31 cellular contexts compared by ENCODE assay signal in the genomic region with DNA sequence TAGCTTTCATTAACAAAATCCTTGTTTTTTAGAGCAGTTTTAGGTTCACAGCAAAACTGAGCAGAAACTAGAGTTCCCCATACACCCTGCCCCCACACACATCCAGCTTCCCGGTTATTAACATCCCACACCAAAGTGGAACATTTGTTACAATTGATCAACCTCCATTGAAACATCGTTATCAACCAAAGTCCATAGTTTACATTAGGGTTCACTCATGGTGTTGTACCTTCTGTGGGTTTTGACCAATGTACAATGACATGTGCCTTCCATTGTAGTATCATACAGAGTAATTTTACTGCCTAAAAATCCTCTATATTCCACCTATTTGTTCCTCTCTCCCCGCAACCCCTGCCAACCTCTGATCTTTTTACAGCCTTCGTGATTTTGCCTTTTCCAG. TPM values are rescaled to one million over a fixed set of nuclear protein-coding genes. Genes with fewer than 3 reads are reported as not detected.
A peak's percentile ranks its signal among the peaks of the same experiment; 100 is the strongest.
DNase-seq lines count a peak whose midpoint lies in the region; ATAC-seq, FAIRE-seq and TF ChIP-seq lines count a peak whose summit lies in the region.
"Had no signal": no experiment of that assay in that cellular context is flagged by ENCODE, and none has a peak within 500 bp of the region (broad histone marks: within the 10 kb centered on the region; RNA-seq: fewer than 3 reads in every experiment).

No MANE protein-coding gene starts in this region.

- H3K4me1 ChIP-seq in liver (ENCODE audit: control insufficient read depth in 4 of 4, insufficient read depth in 4 of 4, low read length in 3 of 4) = peaks cover 0 to 19% (median 16%) of the 10 kb centered on the region in 4 donors
- peaks cover 18% of the 10 kb centered on the region; the same call in 1 of the 2 replicates for H3K4me1 ChIP-seq in HepG2 (ENCODE audit: insufficient read depth, low read length)
- H3K4me1 ChIP-seq in small intestine (ENCODE audit: control insufficient read depth in 2 of 2, insufficient read depth in 1 of 2, low read depth in 1 of 2, low read length in 1 of 2) = peaks cover 0 to 2% of the 10 kb centered on the region in 2 donors
- H3K4me1 ChIP-seq: BE2C had no signal

- BruUV-seq in HepG2 (replicated peaks; lab: Mats Ljungman, UMichigan) = no TSS peak

- no peaks in the 10 kb centered on the region for H3K9me3 ChIP-seq in liver (ENCODE audit: control insufficient read depth in 4 of 4, low read length in 3 of 4)
- H3K9me3 ChIP-seq in HepG2 (ENCODE audit: low read length) = no peaks in the 10 kb centered on the region
- no peaks in the 10 kb centered on the region for H3K9me3 ChIP-seq in small intestine (ENCODE audit: control insufficient read depth, low read depth)
- H3K9me3 ChIP-seq: A549; BE2C; BLaER1; BLaER1 treated with 17β-estradiol and CSF1 and Interleukin-3, amounts not matched to agents 10 nM and 100 nM; Caco-2 had no signal

- no peak for DNase-seq in HepG2 (ENCODE audit: low spot score)
- peak; percentile 54 for DNase-seq in small intestine
- DNase-seq: 8988T; ACHN; AML-193; BE2C; C1 segment of cervical spinal cord; Caco-2; Calu3; CD4-positive, alpha-beta memory T cell; CD4-positive, alpha-beta T cell; CD4-positive, CD25-positive, alpha-beta regulatory T cell; CD8-positive, alpha-beta memory T cell; CD8-positive, alpha-beta T cell; COR-L47; DMS 273 treated with DMSO at 0.1 percent for 48 hours; DMS153; DMS53; DMS79; DMS79 treated with DMSO at 0.1 percent for 48 hours; DND-41; EL had no signal

- TF ChIP-seq CTCF in liver (IDR thresholded peaks at IDR 0.05; ENCODE audit: low read depth, low read length, missing input control) (no peak), HepG2 (CRISPR knock-in tag; IDR thresholded peaks at IDR 0.05) (no peak)

- in situ Hi-C loops in HepG2 (cut with HindIII; ENCODE audit: extremely low pct_ligation_motif_present, low pct_unique_long_range_greater_than_20kb) = no loop called here

- no peak for ATAC-seq in HepG2
- no peak for ATAC-seq in esophagus mucosa
- ATAC-seq: A549; CD8-positive, alpha-beta T cell had no signal

- TF ChIP-seq POLR2A in HepG2 (IDR thresholded peaks at IDR 0.05; ENCODE audit: insufficient read depth in 1 of 2, low read depth in 2 of 2, low read length in 2 of 2) = no peak

- 69% methylated on average over 4 of the region's 4 CpGs for WGBS in liver
- WGBS in HepG2 (ENCODE audit: low lambda C conversion rate) = 77% methylated on average over 4 of the region's 4 CpGs
- 51 to 71% (median 60%) methylated on average over 4 of the region's 4 CpGs for WGBS in small intestine, 3 donors

- FAIRE-seq in HepG2 (lab: Jason Lieb, UNC) = no peak
- FAIRE-seq in small intestine (lab: Jason Lieb, UNC) = no peak
- FAIRE-seq: A204.1, D721Med had no signal

- H3K36me3 ChIP-seq in liver (ENCODE audit: control insufficient read depth in 4 of 4, insufficient read depth in 3 of 4, low read depth in 1 of 4, low read length in 3 of 4) = no peaks in the 10 kb centered on the region
- H3K36me3 ChIP-seq in HepG2 (replicated peaks in 1 of 2; ENCODE audit: control insufficient read depth in 1 of 2, insufficient read depth in 2 of 2, low read length in 2 of 2) = no peaks in the 10 kb centered on the region
- H3K36me3 ChIP-seq in small intestine (ENCODE audit: control insufficient read depth in 2 of 2, insufficient read depth in 2 of 2, low read length in 2 of 2) = no peaks in the 10 kb centered on the region
- H3K36me3 ChIP-seq: BE2C; BLaER1; BLaER1 treated with 17β-estradiol and CSF1 and Interleukin-3, amounts not matched to agents 10 nM and 100 nM had no signal

- POLR2A ChIA-PET in HepG2 (lab: Yijun Ruan, JAX) = no interaction called here

- H3K27me3 ChIP-seq in liver (ENCODE audit: control insufficient read depth in 4 of 4, insufficient read depth in 4 of 4, low read length in 3 of 4) = no peaks in the 10 kb centered on the region
- H3K27me3 ChIP-seq in HepG2 (ENCODE audit: control insufficient read depth in 1 of 2, insufficient read depth in 2 of 2, low read length in 2 of 2) = no peaks in the 10 kb centered on the region; a peak in 1 of 5 replicates
- no peaks in the 10 kb centered on the region for H3K27me3 ChIP-seq in small intestine (ENCODE audit: control insufficient read depth in 2 of 2, insufficient read depth in 2 of 2, low read length in 2 of 2)
- H3K27me3 ChIP-seq: BE2C, BLaER1 had no signal

- H3K9ac ChIP-seq in liver (ENCODE audit: low read depth in 1 of 2, low read length in 2 of 2) (no peak overlapping the region), HepG2 (ENCODE audit: insufficient read depth, low read depth, low read length) (no peak overlapping the region)
- H3K9ac ChIP-seq: BLaER1; BLaER1 treated with 17β-estradiol and CSF1 and Interleukin-3, amounts not matched to agents 10 nM and 100 nM had no signal

- intact Hi-C loops in HepG2 (cut with micrococcal nuclease; ENCODE audit: unreplicated experiment) = no loop called here

- H4K20me1 ChIP-seq in HepG2 (ENCODE audit: insufficient read depth, low read length) = no peaks in the 10 kb centered on the region
- H4K20me1 ChIP-seq: BLaER1 had no signal

- H3K79me2 ChIP-seq in HepG2 (ENCODE audit: insufficient read depth, low read length) = no peaks in the 10 kb centered on the region

- no peak overlapping the region for H3K4me3 ChIP-seq in liver (ENCODE audit: low read depth in 1 of 3, low read length in 3 of 3)
- H3K4me3 ChIP-seq in HepG2 (replicated peaks in 1 of 3; ENCODE audit: insufficient read depth in 1 of 3, low read depth in 2 of 3, low read length in 3 of 3) = no peak overlapping the region
- H3K4me3 ChIP-seq in small intestine (ENCODE audit: low read depth in 1 of 2, low read length in 2 of 2) = no peak overlapping the region
- H3K4me3 ChIP-seq: A549; BLaER1; BLaER1 treated with 17β-estradiol and CSF1 and Interleukin-3, amounts not matched to agents 10 nM and 100 nM had no signal

- H3K4me2 ChIP-seq in HepG2 (ENCODE audit: low read depth, low read length) = no peak overlapping the region
- H3K4me2 ChIP-seq: A549; BLaER1; BLaER1 treated with 17β-estradiol and CSF1 and Interleukin-3, amounts not matched to agents 10 nM and 100 nM had no signal

- no peak for TF ChIP-seq RAD21 in liver (IDR thresholded peaks at IDR 0.05)
- no peak for TF ChIP-seq RAD21 in HepG2 (CRISPR knock-in tag; IDR thresholded peaks at IDR 0.05)

- TF ChIP-seq EP300 in HepG2 (IDR thresholded peaks at IDR 0.05; ENCODE audit: low read depth in 2 of 2, low read length in 2 of 2) (no peak), HepG2 (CRISPR knock-in tag; IDR thresholded peaks at IDR 0.05; ENCODE audit: borderline replicate concordance) (no peak)

- H2AFZ ChIP-seq in HepG2 (ENCODE audit: low read length) = no peak overlapping the region

- H3K27ac ChIP-seq in liver (ENCODE audit: low read depth in 1 of 2, low read length in 2 of 2) (no peak overlapping the region), HepG2 (ENCODE audit: extremely low read length, insufficient read depth, low read length) (no peak overlapping the region), small intestine (ENCODE audit: low read depth in 1 of 2, low read length in 1 of 2) (no peak overlapping the region)
- H3K27ac ChIP-seq: 22Rv1; A549; BLaER1; BLaER1 treated with 17β-estradiol and CSF1 and Interleukin-3, amounts not matched to agents 10 nM and 100 nM; C4-2B had no signal

- CTCF ChIA-PET in HepG2 (lab: Yijun Ruan, JAX; ENCODE audit: low intra/inter-chr PET ratio, low total read pairs) = no interaction called here

TF ChIP-seq in liver, 16 proteins besides CTCF, POLR2A, EP300 and RAD21 (continues in another document):
- TF ChIP-seq RXRA (IDR thresholded peaks at IDR 0.05) = peak in 1 of 2 donors; percentile 26
- TF ChIP-seq, protein P1, sequence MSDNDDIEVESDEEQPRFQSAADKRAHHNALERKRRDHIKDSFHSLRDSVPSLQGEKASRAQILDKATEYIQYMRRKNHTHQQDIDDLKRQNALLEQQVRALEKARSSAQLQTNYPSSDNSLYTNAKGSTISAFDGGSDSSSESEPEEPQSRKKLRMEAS (IDR thresholded peaks at IDR 0.05) = no peak
- TF ChIP-seq HNF4A (conservative IDR thresholded peaks at IDR 0.05) = peak in 1 of 2 donors; percentile 50
- TF ChIP-seq SP1 (IDR thresholded peaks at IDR 0.05) = peak; percentile 16
- no peak for TF ChIP-seq FOXA2 (IDR thresholded peaks at IDR 0.05)

TF ChIP-seq in HepG2, 621 proteins besides CTCF, POLR2A, EP300 and RAD21 (continues in another document):
- TF ChIP-seq ZNF337 (CRISPR knock-in tag; IDR thresholded peaks at IDR 0.05; ENCODE audit: borderline replicate concordance, low read depth) (no peak), ZNF17 (CRISPR knock-in tag; IDR thresholded peaks at IDR 0.05) (no peak)

RNA-seq across cellular contexts. Expression of a gene that starts 28.5 kb away (rescaled TPM):
- total RNA-seq in liver (1 to 10 TPM; 3.7 to 6.9 TPM), HepG2 (2016; rRNA removed; fragmentation: Illumina TruSeq; extraction: Trizol) (4.1 and 4.7 TPM in 2 replicates), esophagus mucosa (5.7 TPM)
- polyA plus RNA-seq in liver (1 to 10 TPM in 1 of 2 donors, under 1 TPM in 1; 0.64 to 1.9 TPM), HepG2 (2011; rRNA removed) (3.3 and 3.4 TPM in 2 replicates), small intestine (1 to 10 TPM in 2 of 3 donors, under 1 TPM in 1; 0.45 to 4.8 (median 1.6) TPM)
- total RNA-seq in HepG2 (2016; cell fraction: cytosol; rRNA removed; fragmentation: Illumina TruSeq; extraction: Trizol; ENCODE audit: low read depth) = 1.5 and 1.8 TPM in 2 replicates
- 3.4 and 4.3 TPM in 2 replicates for total RNA-seq in HepG2 (2016; cell fraction: insoluble cytoplasmic fraction; rRNA removed; fragmentation: Illumina TruSeq; extraction: Trizol)
- 3.9 and 5.2 TPM in 2 replicates for total RNA-seq in HepG2 (2016; cell fraction: membrane; rRNA removed; fragmentation: Illumina TruSeq; extraction: Trizol)
- 4.6 and 6.1 TPM in 2 replicates for total RNA-seq in HepG2 (2016; cell fraction: nucleus; rRNA removed; fragmentation: Illumina TruSeq; extraction: Trizol)
- 2.0 and 2.7 TPM in 2 replicates for polyA plus RNA-seq in HepG2 (2011; cell fraction: cytosol; rRNA removed)
- 6.4 and 6.7 TPM in 2 replicates for polyA plus RNA-seq in HepG2 (2011; cell fraction: nucleus; rRNA removed)
- 2.3 and 2.4 TPM in 2 replicates for polyA plus RNA-seq in HepG2 (2012)
- 0.77 and 0.81 TPM in 2 replicates for polyA plus RNA-seq in HepG2 (2016; cell fraction: cytosol; fragmentation: Illumina TruSeq; extraction: Trizol; ENCODE audit: low read depth)
- polyA plus RNA-seq in HepG2 (2016; cell fraction: insoluble cytoplasmic fraction; fragmentation: Illumina TruSeq; extraction: Trizol; ENCODE audit: low read depth) = 2.8 and 4.0 TPM in 2 replicates
- 2.1 and 2.4 TPM in 2 replicates for polyA plus RNA-seq in HepG2 (2016; cell fraction: membrane; fragmentation: Illumina TruSeq; extraction: Trizol; ENCODE audit: low read depth)
- 7.1 and 7.4 TPM in 2 replicates for polyA plus RNA-seq in HepG2 (2016; cell fraction: nucleus; fragmentation: Illumina TruSeq; extraction: Trizol; ENCODE audit: insufficient read depth, low read depth)
- 7.8 and 17.5 TPM in 2 replicates for polyA minus RNA-seq in HepG2 (2011; rRNA and poly(A)+ RNA removed; ENCODE audit: low replicate concordance)
- 3.5 and 6.2 TPM in 2 replicates for polyA minus RNA-seq in HepG2 (2011; cell fraction: cytosol; rRNA and poly(A)+ RNA removed)
- polyA minus RNA-seq in HepG2 (2011; cell fraction: nucleus; rRNA and poly(A)+ RNA removed) = 5.0 and 7.6 TPM in 2 replicates
